Comparison of ENCODE assay signal across 1 cellular context in the genomic region with DNA sequence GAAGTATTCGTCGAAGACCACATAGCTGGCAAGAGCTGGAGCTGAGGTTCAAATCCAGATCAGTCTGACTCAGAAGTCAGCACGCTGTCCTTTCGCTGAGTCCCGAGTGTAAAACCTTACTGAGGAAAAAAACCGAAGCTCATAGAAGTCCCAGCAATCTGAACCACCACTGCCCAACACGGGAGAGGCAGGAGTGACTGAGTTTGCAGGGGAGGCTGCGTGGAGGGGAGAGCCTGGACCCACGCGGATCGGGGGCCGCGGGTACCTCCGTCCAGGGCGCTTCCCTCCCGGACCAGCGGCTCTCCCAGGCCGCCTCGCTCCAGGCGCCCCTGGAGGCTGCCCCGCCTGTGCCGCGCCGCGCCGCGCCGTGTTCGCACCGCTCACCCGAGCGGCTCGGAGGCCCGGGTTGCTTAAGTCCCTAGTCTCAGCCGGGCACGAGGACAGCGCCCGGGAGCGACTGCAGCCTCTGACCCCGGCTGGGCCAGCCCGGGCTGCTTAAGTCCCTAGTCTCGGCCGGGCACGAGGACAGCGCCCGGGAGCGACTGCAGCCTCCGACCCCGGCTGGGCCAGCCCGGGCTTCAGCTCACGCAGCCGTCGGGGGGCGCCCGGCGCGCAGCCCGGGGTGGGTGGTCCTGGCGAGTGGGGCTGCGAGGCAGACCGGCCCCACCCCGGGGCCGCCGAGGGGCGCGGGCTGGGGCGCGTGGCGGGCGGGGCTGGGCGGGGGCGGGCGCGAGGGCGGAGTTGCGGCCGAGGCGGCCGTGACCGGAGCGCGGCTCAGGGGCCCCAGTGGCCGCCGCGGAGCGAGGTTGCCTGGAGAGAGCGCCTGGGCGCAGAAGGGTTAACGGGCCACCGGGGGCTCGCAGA.
TF ChIP-seq lines count a peak whose summit lies in the region.

A gene (plus strand): TSS at position 777 of the 864 bp plus-strand sequence. CDS start 2,881 bp downstream, outside the sequence.

TF ChIP-seq in K562, 482 proteins besides CTCF, POLR2A, EP300 and RAD21 (continued from another document and continues in another):
- no peak for TF ChIP-seq HMGN3 (IDR thresholded peaks at IDR 0.05; ENCODE audit: borderline replicate concordance, extremely low read depth, insufficient read length, low read depth, low read length)
- TF ChIP-seq SMAD1 (IDR thresholded peaks at IDR 0.05; ENCODE audit: low read depth, low read length, partially characterized antibody): no peak
- TF ChIP-seq, protein P1, sequence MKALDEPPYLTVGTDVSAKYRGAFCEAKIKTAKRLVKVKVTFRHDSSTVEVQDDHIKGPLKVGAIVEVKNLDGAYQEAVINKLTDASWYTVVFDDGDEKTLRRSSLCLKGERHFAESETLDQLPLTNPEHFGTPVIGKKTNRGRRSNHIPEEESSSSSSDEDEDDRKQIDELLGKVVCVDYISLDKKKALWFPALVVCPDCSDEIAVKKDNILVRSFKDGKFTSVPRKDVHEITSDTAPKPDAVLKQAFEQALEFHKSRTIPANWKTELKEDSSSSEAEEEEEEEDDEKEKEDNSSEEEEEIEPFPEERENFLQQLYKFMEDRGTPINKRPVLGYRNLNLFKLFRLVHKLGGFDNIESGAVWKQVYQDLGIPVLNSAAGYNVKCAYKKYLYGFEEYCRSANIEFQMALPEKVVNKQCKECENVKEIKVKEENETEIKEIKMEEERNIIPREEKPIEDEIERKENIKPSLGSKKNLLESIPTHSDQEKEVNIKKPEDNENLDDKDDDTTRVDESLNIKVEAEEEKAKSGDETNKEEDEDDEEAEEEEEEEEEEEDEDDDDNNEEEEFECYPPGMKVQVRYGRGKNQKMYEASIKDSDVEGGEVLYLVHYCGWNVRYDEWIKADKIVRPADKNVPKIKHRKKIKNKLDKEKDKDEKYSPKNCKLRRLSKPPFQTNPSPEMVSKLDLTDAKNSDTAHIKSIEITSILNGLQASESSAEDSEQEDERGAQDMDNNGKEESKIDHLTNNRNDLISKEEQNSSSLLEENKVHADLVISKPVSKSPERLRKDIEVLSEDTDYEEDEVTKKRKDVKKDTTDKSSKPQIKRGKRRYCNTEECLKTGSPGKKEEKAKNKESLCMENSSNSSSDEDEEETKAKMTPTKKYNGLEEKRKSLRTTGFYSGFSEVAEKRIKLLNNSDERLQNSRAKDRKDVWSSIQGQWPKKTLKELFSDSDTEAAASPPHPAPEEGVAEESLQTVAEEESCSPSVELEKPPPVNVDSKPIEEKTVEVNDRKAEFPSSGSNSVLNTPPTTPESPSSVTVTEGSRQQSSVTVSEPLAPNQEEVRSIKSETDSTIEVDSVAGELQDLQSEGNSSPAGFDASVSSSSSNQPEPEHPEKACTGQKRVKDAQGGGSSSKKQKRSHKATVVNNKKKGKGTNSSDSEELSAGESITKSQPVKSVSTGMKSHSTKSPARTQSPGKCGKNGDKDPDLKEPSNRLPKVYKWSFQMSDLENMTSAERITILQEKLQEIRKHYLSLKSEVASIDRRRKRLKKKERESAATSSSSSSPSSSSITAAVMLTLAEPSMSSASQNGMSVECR (CRISPR knock-in tag; IDR thresholded peaks at IDR 0.05): peak; percentile 64; the same call in 1 of the 2 replicates
- TF ChIP-seq E2F3 (CRISPR knock-in tag; IDR thresholded peaks at IDR 0.05): peak; percentile 30; the same call in 1 of the 2 replicates
- TF ChIP-seq, protein P2, sequence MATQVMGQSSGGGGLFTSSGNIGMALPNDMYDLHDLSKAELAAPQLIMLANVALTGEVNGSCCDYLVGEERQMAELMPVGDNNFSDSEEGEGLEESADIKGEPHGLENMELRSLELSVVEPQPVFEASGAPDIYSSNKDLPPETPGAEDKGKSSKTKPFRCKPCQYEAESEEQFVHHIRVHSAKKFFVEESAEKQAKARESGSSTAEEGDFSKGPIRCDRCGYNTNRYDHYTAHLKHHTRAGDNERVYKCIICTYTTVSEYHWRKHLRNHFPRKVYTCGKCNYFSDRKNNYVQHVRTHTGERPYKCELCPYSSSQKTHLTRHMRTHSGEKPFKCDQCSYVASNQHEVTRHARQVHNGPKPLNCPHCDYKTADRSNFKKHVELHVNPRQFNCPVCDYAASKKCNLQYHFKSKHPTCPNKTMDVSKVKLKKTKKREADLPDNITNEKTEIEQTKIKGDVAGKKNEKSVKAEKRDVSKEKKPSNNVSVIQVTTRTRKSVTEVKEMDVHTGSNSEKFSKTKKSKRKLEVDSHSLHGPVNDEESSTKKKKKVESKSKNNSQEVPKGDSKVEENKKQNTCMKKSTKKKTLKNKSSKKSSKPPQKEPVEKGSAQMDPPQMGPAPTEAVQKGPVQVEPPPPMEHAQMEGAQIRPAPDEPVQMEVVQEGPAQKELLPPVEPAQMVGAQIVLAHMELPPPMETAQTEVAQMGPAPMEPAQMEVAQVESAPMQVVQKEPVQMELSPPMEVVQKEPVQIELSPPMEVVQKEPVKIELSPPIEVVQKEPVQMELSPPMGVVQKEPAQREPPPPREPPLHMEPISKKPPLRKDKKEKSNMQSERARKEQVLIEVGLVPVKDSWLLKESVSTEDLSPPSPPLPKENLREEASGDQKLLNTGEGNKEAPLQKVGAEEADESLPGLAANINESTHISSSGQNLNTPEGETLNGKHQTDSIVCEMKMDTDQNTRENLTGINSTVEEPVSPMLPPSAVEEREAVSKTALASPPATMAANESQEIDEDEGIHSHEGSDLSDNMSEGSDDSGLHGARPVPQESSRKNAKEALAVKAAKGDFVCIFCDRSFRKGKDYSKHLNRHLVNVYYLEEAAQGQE (CRISPR knock-in tag; IDR thresholded peaks at IDR 0.05; ENCODE audit: low read depth): peak; percentile 59; the same call in 1 of the 2 replicates
- no peak for TF ChIP-seq JUNB (CRISPR knock-in tag; conservative IDR thresholded peaks at IDR 0.05)
- no peak for TF ChIP-seq ATF1 (CRISPR knock-in tag; IDR thresholded peaks at IDR 0.05)
- TF ChIP-seq ATF1 (tag; IDR thresholded peaks at IDR 0.05): peak; percentile 33; the same call in 1 of the 2 replicates
- TF ChIP-seq, protein P3, sequence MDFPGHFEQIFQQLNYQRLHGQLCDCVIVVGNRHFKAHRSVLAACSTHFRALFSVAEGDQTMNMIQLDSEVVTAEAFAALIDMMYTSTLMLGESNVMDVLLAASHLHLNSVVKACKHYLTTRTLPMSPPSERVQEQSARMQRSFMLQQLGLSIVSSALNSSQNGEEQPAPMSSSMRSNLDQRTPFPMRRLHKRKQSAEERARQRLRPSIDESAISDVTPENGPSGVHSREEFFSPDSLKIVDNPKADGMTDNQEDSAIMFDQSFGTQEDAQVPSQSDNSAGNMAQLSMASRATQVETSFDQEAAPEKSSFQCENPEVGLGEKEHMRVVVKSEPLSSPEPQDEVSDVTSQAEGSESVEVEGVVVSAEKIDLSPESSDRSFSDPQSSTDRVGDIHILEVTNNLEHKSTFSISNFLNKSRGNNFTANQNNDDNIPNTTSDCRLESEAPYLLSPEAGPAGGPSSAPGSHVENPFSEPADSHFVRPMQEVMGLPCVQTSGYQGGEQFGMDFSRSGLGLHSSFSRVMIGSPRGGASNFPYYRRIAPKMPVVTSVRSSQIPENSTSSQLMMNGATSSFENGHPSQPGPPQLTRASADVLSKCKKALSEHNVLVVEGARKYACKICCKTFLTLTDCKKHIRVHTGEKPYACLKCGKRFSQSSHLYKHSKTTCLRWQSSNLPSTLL (IDR thresholded peaks at IDR 0.05): no peak
- no peak for TF ChIP-seq GATAD2A (IDR thresholded peaks at IDR 0.05)
- no peak for TF ChIP-seq NR2F6 (CRISPR knock-in tag; IDR thresholded peaks at IDR 0.05)
- TF ChIP-seq, protein P4, sequence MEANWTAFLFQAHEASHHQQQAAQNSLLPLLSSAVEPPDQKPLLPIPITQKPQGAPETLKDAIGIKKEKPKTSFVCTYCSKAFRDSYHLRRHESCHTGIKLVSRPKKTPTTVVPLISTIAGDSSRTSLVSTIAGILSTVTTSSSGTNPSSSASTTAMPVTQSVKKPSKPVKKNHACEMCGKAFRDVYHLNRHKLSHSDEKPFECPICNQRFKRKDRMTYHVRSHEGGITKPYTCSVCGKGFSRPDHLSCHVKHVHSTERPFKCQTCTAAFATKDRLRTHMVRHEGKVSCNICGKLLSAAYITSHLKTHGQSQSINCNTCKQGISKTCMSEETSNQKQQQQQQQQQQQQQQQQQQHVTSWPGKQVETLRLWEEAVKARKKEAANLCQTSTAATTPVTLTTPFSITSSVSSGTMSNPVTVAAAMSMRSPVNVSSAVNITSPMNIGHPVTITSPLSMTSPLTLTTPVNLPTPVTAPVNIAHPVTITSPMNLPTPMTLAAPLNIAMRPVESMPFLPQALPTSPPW (CRISPR knock-in tag; IDR thresholded peaks at IDR 0.05): peak; percentile 96
- TF ChIP-seq, protein P5, sequence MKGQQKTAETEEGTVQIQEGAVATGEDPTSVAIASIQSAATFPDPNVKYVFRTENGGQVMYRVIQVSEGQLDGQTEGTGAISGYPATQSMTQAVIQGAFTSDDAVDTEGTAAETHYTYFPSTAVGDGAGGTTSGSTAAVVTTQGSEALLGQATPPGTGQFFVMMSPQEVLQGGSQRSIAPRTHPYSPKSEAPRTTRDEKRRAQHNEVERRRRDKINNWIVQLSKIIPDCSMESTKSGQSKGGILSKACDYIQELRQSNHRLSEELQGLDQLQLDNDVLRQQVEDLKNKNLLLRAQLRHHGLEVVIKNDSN (CRISPR knock-in tag; IDR thresholded peaks at IDR 0.05): peak; percentile 65
- no peak for TF ChIP-seq PHF21A (IDR thresholded peaks at IDR 0.05; ENCODE audit: borderline replicate concordance, low read depth)
- no peak for TF ChIP-seq ZNF263 (CRISPR knock-in tag; IDR thresholded peaks at IDR 0.05; ENCODE audit: borderline replicate concordance)
- no peak for TF ChIP-seq PRPF4 (IDR thresholded peaks at IDR 0.05; ENCODE audit: insufficient read depth, low read depth, low read length, poor library complexity, severe bottlenecking)
- TF ChIP-seq ZFPM2 (CRISPR knock-in tag; IDR thresholded peaks at IDR 0.05): no peak
- TF ChIP-seq SMAD3 (CRISPR knock-in tag; conservative IDR thresholded peaks at IDR 0.05): no peak
- TF ChIP-seq, protein P6, sequence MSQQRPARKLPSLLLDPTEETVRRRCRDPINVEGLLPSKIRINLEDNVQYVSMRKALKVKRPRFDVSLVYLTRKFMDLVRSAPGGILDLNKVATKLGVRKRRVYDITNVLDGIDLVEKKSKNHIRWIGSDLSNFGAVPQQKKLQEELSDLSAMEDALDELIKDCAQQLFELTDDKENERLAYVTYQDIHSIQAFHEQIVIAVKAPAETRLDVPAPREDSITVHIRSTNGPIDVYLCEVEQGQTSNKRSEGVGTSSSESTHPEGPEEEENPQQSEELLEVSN (IDR thresholded peaks at IDR 0.05; ENCODE audit: borderline replicate concordance in 1 of 2, extremely low read depth in 1 of 2, insufficient read depth in 1 of 2, insufficient read length in 1 of 2, low read depth in 1 of 2, low read length in 1 of 2, poor library complexity in 1 of 2, severe bottlenecking in 1 of 2): peak; percentile 44 to 86
- no peak for TF ChIP-seq ZNF507 (tag; conservative IDR thresholded peaks at IDR 0.05)
- TF ChIP-seq CEBPB (tag; IDR thresholded peaks at IDR 0.05): peak; percentile 51
- TF ChIP-seq ZNF146 (CRISPR knock-in tag; IDR thresholded peaks at IDR 0.05; ENCODE audit: unreplicated experiment): no peak
- TF ChIP-seq, protein P7, sequence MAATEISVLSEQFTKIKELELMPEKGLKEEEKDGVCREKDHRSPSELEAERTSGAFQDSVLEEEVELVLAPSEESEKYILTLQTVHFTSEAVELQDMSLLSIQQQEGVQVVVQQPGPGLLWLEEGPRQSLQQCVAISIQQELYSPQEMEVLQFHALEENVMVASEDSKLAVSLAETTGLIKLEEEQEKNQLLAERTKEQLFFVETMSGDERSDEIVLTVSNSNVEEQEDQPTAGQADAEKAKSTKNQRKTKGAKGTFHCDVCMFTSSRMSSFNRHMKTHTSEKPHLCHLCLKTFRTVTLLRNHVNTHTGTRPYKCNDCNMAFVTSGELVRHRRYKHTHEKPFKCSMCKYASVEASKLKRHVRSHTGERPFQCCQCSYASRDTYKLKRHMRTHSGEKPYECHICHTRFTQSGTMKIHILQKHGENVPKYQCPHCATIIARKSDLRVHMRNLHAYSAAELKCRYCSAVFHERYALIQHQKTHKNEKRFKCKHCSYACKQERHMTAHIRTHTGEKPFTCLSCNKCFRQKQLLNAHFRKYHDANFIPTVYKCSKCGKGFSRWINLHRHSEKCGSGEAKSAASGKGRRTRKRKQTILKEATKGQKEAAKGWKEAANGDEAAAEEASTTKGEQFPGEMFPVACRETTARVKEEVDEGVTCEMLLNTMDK (IDR thresholded peaks at IDR 0.05; ENCODE audit: borderline replicate concordance, insufficient read depth, low read depth, low read length, poor library complexity, severe bottlenecking): peak; percentile 42
- no peak for TF ChIP-seq ZNF584 (CRISPR knock-in tag; IDR thresholded peaks at IDR 0.05; ENCODE audit: low read depth)
- TF ChIP-seq CREM (IDR thresholded peaks at IDR 0.05; ENCODE audit: low read depth): 0 out of 2 replicates have a peak, but pooled peaks have one; percentile 3
- no peak for TF ChIP-seq SMARCA5 (IDR thresholded peaks at IDR 0.05)
- TF ChIP-seq ZNF75A (CRISPR knock-in tag; IDR thresholded peaks at IDR 0.05): no peak
- TF ChIP-seq, protein P8, sequence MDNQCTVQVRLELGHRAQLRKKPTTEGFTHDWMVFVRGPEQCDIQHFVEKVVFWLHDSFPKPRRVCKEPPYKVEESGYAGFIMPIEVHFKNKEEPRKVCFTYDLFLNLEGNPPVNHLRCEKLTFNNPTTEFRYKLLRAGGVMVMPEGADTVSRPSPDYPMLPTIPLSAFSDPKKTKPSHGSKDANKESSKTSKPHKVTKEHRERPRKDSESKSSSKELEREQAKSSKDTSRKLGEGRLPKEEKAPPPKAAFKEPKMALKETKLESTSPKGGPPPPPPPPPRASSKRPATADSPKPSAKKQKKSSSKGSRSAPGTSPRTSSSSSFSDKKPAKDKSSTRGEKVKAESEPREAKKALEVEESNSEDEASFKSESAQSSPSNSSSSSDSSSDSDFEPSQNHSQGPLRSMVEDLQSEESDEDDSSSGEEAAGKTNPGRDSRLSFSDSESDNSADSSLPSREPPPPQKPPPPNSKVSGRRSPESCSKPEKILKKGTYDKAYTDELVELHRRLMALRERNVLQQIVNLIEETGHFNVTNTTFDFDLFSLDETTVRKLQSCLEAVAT (IDR thresholded peaks at IDR 0.05): 0 out of 4 replicates have a peak, but pooled peaks of 1 of the 2 experiments have one; percentile 53
- TF ChIP-seq, protein P9, sequence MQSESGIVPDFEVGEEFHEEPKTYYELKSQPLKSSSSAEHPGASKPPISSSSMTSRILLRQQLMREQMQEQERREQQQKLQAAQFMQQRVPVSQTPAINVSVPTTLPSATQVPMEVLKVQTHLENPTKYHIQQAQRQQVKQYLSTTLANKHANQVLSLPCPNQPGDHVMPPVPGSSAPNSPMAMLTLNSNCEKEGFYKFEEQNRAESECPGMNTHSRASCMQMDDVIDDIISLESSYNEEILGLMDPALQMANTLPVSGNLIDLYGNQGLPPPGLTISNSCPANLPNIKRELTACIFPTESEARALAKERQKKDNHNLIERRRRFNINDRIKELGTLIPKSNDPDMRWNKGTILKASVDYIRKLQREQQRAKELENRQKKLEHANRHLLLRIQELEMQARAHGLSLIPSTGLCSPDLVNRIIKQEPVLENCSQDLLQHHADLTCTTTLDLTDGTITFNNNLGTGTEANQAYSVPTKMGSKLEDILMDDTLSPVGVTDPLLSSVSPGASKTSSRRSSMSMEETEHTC (IDR thresholded peaks at IDR 0.05): no peak
- TF ChIP-seq CHD1 (IDR thresholded peaks at IDR 0.05; ENCODE audit: low read length): peak; percentile 93
- TF ChIP-seq ZNF551 (CRISPR knock-in tag; IDR thresholded peaks at IDR 0.05): no peak
- TF ChIP-seq GABPA (tag; conservative IDR thresholded peaks at IDR 0.05; ENCODE audit: low read depth): peak; percentile 20; the same call in 1 of the 2 replicates
- TF ChIP-seq, protein P10, sequence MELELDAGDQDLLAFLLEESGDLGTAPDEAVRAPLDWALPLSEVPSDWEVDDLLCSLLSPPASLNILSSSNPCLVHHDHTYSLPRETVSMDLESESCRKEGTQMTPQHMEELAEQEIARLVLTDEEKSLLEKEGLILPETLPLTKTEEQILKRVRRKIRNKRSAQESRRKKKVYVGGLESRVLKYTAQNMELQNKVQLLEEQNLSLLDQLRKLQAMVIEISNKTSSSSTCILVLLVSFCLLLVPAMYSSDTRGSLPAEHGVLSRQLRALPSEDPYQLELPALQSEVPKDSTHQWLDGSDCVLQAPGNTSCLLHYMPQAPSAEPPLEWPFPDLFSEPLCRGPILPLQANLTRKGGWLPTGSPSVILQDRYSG (tag; conservative IDR thresholded peaks at IDR 0.05; ENCODE audit: low read depth): no peak
- no peak for TF ChIP-seq ESRRB (CRISPR knock-in tag; IDR thresholded peaks at IDR 0.05; ENCODE audit: borderline replicate concordance)
